15 cellular contexts compared by ENCODE assay signal in the genomic region with DNA sequence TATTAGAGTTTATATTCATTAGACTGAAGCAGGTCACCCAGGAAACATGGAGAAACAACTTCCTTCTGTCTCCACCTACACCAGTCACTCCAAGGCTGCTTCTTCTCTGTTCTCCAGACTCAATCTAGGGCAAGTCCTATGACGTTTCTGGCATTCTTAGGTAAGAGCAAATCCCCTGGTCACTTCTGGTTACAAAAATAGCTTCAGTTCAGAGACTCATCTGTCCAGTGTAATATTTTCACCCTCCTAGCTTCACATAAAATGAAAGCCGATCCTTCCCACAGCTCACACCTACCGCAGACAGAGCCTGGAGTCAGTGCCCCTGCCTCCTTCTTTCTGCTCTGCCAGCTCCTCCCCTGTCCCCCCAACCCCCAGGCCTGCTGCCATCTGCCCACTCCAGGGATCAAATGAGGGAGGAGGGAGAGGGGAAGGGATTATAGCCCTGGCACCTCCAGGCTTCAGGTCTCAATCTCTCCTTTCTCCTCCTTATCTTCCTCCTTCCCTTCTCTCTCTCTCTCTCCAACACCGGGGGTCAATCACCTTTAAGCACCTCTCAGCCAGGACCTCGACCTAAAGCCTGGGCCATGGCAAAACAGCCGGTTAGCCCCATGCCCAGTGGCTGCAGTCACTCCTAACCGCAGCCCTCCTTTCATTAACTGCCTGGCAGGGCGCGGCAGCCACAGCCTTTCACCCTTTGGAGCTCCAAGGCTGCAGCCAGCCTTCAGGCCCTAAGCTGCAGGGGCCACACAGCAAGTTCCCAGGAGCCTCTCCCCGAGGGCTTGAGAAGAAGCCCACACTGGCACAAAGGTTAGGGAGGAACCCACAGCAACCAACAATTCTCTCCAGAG.
"Had no signal": no experiment of that assay in that cellular context is flagged by ENCODE, and none has a peak within 500 bp of the region (broad histone marks: within the 10 kb centered on the region; RNA-seq: fewer than 3 reads in every experiment).

No MANE protein-coding gene starts in this region.

- H3K4me3 ChIP-seq: right lobe of liver, thyroid gland, uterus had no signal

- H3K4me1 ChIP-seq: right lobe of liver, thyroid gland, uterus had no signal

- H3K27me3 Mint-ChIP-seq: dendritic cell treated with granulocyte-macrophage colony-stimulating factor and Interleukin-4, amounts not matched to agents 40 ng/mL and 50 ng/mL, for 4 days; stimulated activated memory B cell treated with anti-CD40 and anti-IgM and Interleukin-4, amounts not matched to agents 10 μg/mL and 1 μg/mL and 100 μg/mL, for 72 hours had no signal

- DNase-seq: activated CD4-positive, alpha-beta T cell treated with anti-CD3 and anti-CD28 coated beads, Interleukin-2, amount 50 U/mL, for 1 hour; activated naive CD8-positive, alpha-beta T cell treated with anti-CD3 and anti-CD28 coated beads, Interleukin-2, amount 10 ng/mL, durations not matched to agents 7 days and 5 days; anterior cingulate cortex; effector memory CD4-positive, alpha-beta T cell; foreskin fibroblast; head of caudate nucleus; left colon; naive thymus-derived CD8-positive, alpha-beta T cell; right lobe of liver; thyroid gland; uterus had no signal

- H3K36me3 Mint-ChIP-seq: activated naive CD8-positive, alpha-beta T cell treated with anti-CD3 and anti-CD28 coated beads, Interleukin-2, amount 10 ng/mL, durations not matched to agents 7 days and 5 days; naive thymus-derived CD8-positive, alpha-beta T cell; stimulated activated memory B cell treated with anti-CD40 and anti-IgM and Interleukin-4, amounts not matched to agents 10 μg/mL and 1 μg/mL and 100 μg/mL, for 72 hours had no signal

- H3K27ac Mint-ChIP-seq: activated naive CD8-positive, alpha-beta T cell treated with anti-CD3 and anti-CD28 coated beads, Interleukin-2, amount 10 ng/mL, durations not matched to agents 7 days and 5 days; activated T-helper 1 cell treated with anti-CD3 and anti-CD28 coated beads, Interleukin-12 subunit alpha, Interleukin-12 subunit beta, Interleukin-2, Interleukin-4 antibody, amounts not matched to agents 30 ng/mL and 10 ng/mL and 1 ng/mL, durations not matched to agents 14 hours and 24 hours and 36 hours; dendritic cell treated with granulocyte-macrophage colony-stimulating factor and Interleukin-4, amounts not matched to agents 40 ng/mL and 50 ng/mL, for 4 days; stimulated activated memory B cell treated with anti-CD40 and anti-IgM and Interleukin-4, amounts not matched to agents 10 μg/mL and 1 μg/mL and 100 μg/mL, for 72 hours had no signal

- H3K9me3 Mint-ChIP-seq: activated naive CD8-positive, alpha-beta T cell treated with anti-CD3 and anti-CD28 coated beads, Interleukin-2, amount 10 ng/mL, durations not matched to agents 7 days and 5 days; activated T-helper 1 cell treated with anti-CD3 and anti-CD28 coated beads, Interleukin-12 subunit alpha, Interleukin-12 subunit beta, Interleukin-2, Interleukin-4 antibody, amounts not matched to agents 30 ng/mL and 10 ng/mL and 1 ng/mL, durations not matched to agents 14 hours and 24 hours and 36 hours; dendritic cell treated with granulocyte-macrophage colony-stimulating factor and Interleukin-4, amounts not matched to agents 40 ng/mL and 50 ng/mL, for 4 days; naive thymus-derived CD8-positive, alpha-beta T cell; stimulated activated memory B cell treated with anti-CD40 and anti-IgM and Interleukin-4, amounts not matched to agents 10 μg/mL and 1 μg/mL and 100 μg/mL, for 72 hours had no signal

- H3K4me3 Mint-ChIP-seq: activated naive CD8-positive, alpha-beta T cell treated with anti-CD3 and anti-CD28 coated beads, Interleukin-2, amount 10 ng/mL, durations not matched to agents 7 days and 5 days; activated T-helper 1 cell treated with anti-CD3 and anti-CD28 coated beads, Interleukin-12 subunit alpha, Interleukin-12 subunit beta, Interleukin-2, Interleukin-4 antibody, amounts not matched to agents 30 ng/mL and 10 ng/mL and 1 ng/mL, durations not matched to agents 14 hours and 24 hours and 36 hours; dendritic cell treated with granulocyte-macrophage colony-stimulating factor and Interleukin-4, amounts not matched to agents 40 ng/mL and 50 ng/mL, for 4 days; naive thymus-derived CD8-positive, alpha-beta T cell; stimulated activated memory B cell treated with anti-CD40 and anti-IgM and Interleukin-4, amounts not matched to agents 10 μg/mL and 1 μg/mL and 100 μg/mL, for 72 hours had no signal

- ATAC-seq: activated CD4-positive, CD25-positive, alpha-beta regulatory T cell treated with anti-CD3 and anti-CD28 coated beads, Interleukin-2, amount 50 U/mL, for 24 hours; left colon; naive thymus-derived CD8-positive, alpha-beta T cell; right lobe of liver; stimulated activated memory B cell treated with anti-CD40 and anti-IgM and Interleukin-4, amounts not matched to agents 10 μg/mL and 1 μg/mL and 100 μg/mL, for 72 hours had no signal

- H3K4me1 Mint-ChIP-seq: stimulated activated memory B cell treated with anti-CD40 and anti-IgM and Interleukin-4, amounts not matched to agents 10 μg/mL and 1 μg/mL and 100 μg/mL, for 72 hours had no signal

- H3K27me3 ChIP-seq: right lobe of liver, thyroid gland, uterus had no signal

- H3K36me3 ChIP-seq: right lobe of liver, thyroid gland, uterus had no signal

- H3K27ac ChIP-seq: right lobe of liver, thyroid gland, uterus had no signal

- H3K9me3 ChIP-seq: right lobe of liver, thyroid gland, uterus had no signal
